ENCODE assay signal across 17 cellular contexts in genomic region chr18:57301573-57302230, GRCh38. TPM values are rescaled to one million over a fixed set of nuclear protein-coding genes. Genes with fewer than 3 reads are reported as not detected.
DNase-seq lines count a peak whose midpoint lies in the region; ATAC-seq and TF ChIP-seq lines count a peak whose summit lies in the region.
"Had no signal": no experiment of that assay in that cellular context is flagged by ENCODE, and none has a peak within 500 bp of the region (broad histone marks: within the 10 kb centered on the region; RNA-seq: fewer than 3 reads in every experiment).

No MANE protein-coding gene starts in this region.

- WGBS in endodermal cell (ENCODE audit: insufficient coverage in 1 of 2, insufficient read length in 1 of 2), 2 experiments: 67 to 71% methylated on average over 7 to 8 of the region's 8 CpGs
- 55% methylated on average over 8 of the region's 8 CpGs for WGBS in right lobe of liver (ENCODE audit: insufficient coverage, low coverage, low lambda C conversion rate, missing lambda C conversion rate)

- no peak for TF ChIP-seq POLR2A in right lobe of liver (IDR thresholded peaks at IDR 0.05)

- H3K27ac Mint-ChIP-seq in endodermal cell (no peak overlapping the region), nephron progenitor cell (no peak overlapping the region)
- H3K27ac Mint-ChIP-seq: CD4-positive, alpha-beta memory T cell had no signal

- no peaks in the 10 kb centered on the region for H3K4me1 ChIP-seq in endodermal cell (ENCODE audit: control insufficient read depth, insufficient read depth, low read length)
- no peaks in the 10 kb centered on the region for H3K4me1 ChIP-seq in right lobe of liver

- H3K4me1 Mint-ChIP-seq in endodermal cell: peaks cover 6% of the 10 kb centered on the region
- H3K4me1 Mint-ChIP-seq in nephron progenitor cell: peaks cover 9% of the 10 kb centered on the region
- H3K4me1 Mint-ChIP-seq: CD4-positive, alpha-beta memory T cell had no signal

- no peaks in the 10 kb centered on the region for H3K27me3 ChIP-seq in endodermal cell (ENCODE audit: control insufficient read depth, insufficient read depth, low read length, poor library complexity, severe bottlenecking)
- no peaks in the 10 kb centered on the region for H3K27me3 ChIP-seq in right lobe of liver

- H3K4me3 Mint-ChIP-seq in endodermal cell: no peak overlapping the region
- no peak overlapping the region for H3K4me3 Mint-ChIP-seq in nephron progenitor cell
- H3K4me3 Mint-ChIP-seq: CD4-positive, alpha-beta memory T cell had no signal

- H3K36me3 Mint-ChIP-seq in endodermal cell (ENCODE audit: low read depth): no peaks in the 10 kb centered on the region
- H3K36me3 Mint-ChIP-seq in nephron progenitor cell (ENCODE audit: low read depth): no peaks in the 10 kb centered on the region
- H3K36me3 Mint-ChIP-seq: CD4-positive, alpha-beta memory T cell had no signal

- TF ChIP-seq CTCF in endodermal cell (conservative IDR thresholded peaks at IDR 0.05) (no peak), nephron progenitor cell (IDR thresholded peaks at IDR 0.05) (no peak), right lobe of liver (IDR thresholded peaks at IDR 0.05) (no peak)

- DNase-seq in NCI-H2107 treated with DMSO at 0.1 percent for 48 hours (lab: John Stamatoyannopoulos, UW; ENCODE audit: unreplicated experiment) (peak; percentile 32), NCI-H2107 (lab: John Stamatoyannopoulos, UW) (no peak), NCI-H146 (lab: John Stamatoyannopoulos, UW) (peak; percentile 81), endodermal cell (peak; percentile 70), nephron progenitor cell (peak; percentile 24), right lobe of liver (no peak), Right ventricle myocardium superior (no peak), hippocampal formation (lab: John Stamatoyannopoulos, UW) (no peak)
- DNase-seq: 8988T; Calu3; CD4-positive, alpha-beta memory T cell; NCI-H2081; NCI-H446; NCI-H774 had no signal

- no peak overlapping the region for H3K4me3 ChIP-seq in endodermal cell (ENCODE audit: low read length)
- H3K4me3 ChIP-seq in right lobe of liver: no peak overlapping the region

- peaks cover 8% of the 10 kb centered on the region for H3K27me3 Mint-ChIP-seq in endodermal cell (ENCODE audit: insufficient read depth)
- peaks cover 15% of the 10 kb centered on the region for H3K27me3 Mint-ChIP-seq in nephron progenitor cell (ENCODE audit: low read depth, poor library complexity)

- no peaks in the 10 kb centered on the region for H3K9me3 Mint-ChIP-seq in endodermal cell
- H3K9me3 Mint-ChIP-seq in nephron progenitor cell: no peaks in the 10 kb centered on the region

- H3K27ac ChIP-seq in endodermal cell (ENCODE audit: low read depth, low read length) (peak overlapping the region; percentile 40), right lobe of liver (no peak overlapping the region)

- intact Hi-C loops in right lobe of liver (cut with DNase I) (no loop called here), Right ventricle myocardium superior (cut with DNase I) (no loop called here)

- H3K9me3 ChIP-seq in endodermal cell (ENCODE audit: control insufficient read depth, low read length) (no peaks in the 10 kb centered on the region), right lobe of liver (no peaks in the 10 kb centered on the region)

- ATAC-seq in right lobe of liver (no peak), Right ventricle myocardium superior (ENCODE audit: poor library complexity) (no peak)
- ATAC-seq: Panc1 had no signal

- H3K9ac ChIP-seq in endodermal cell (ENCODE audit: extremely low read depth, low read length, poor library complexity, severe bottlenecking): no peak overlapping the region

- H3K36me3 ChIP-seq in endodermal cell (ENCODE audit: control insufficient read depth, insufficient read depth, low read length) (no peaks in the 10 kb centered on the region), right lobe of liver (no peaks in the 10 kb centered on the region)

RNA-seq across cellular contexts. Expression of gene ST8SIA3, which starts 50.7 kb away (rescaled TPM):
- total RNA-seq in endodermal cell: 1 to 10 TPM; 1.1 to 1.6 TPM
- polyA plus RNA-seq in endodermal cell (2013, experiment 1 of 2): 2.2 TPM
- 1.1 TPM for polyA plus RNA-seq in endodermal cell (2013, experiment 2 of 2)
- under 1 TPM in 5 of 6 experiments, not detected in 1; 0.02 to 0.15 (median 0.07) TPM for total RNA-seq in right lobe of liver
- total RNA-seq in Right ventricle myocardium superior: not detected
- total RNA-seq: Calu3; CD4-positive, alpha-beta memory T cell; LHCN-M2 had no signal
- polyA plus RNA-seq: BJ; CD4-positive, alpha-beta memory T cell had no signal

Comparison
In these comparisons a context has a peak if more than half of its experiments do, and no peak if none do; other contexts are left out.
1. DNase-seq: peak in NCI-H2107 treated with DMSO at 0.1 percent for 48 hours (single experiment), NCI-H146 (single experiment), endodermal cell (single experiment) and nephron progenitor cell (single experiment); none in NCI-H2107 (single experiment), right lobe of liver (0 of 3), Right ventricle myocardium superior (single experiment) and hippocampal formation (0 of 2).